In genomic region chr9:93450817-93451761, GRCh38 we compare ENCODE assay signal across 8 cellular contexts. TPM values are rescaled to one million over a fixed set of nuclear protein-coding genes. Genes with fewer than 3 reads are reported as not detected.
DNase-seq lines count a peak whose midpoint lies in the region; ATAC-seq and TF ChIP-seq lines count a peak whose summit lies in the region.

TSS of gene FAM120A (plus strand) at chr9:93451685. CDS start at chr9:93451916, 231 bp downstream.

- H3K4me3 ChIP-seq in HFF-Myc (replicated peaks; ENCODE audit: low read depth, low read length) (peak within 1 kb of the TSS; percentile 89), heart right ventricle (peak within 1 kb of the TSS; percentile 80 to 99 (median 94)), upper lobe of right lung (peak within 1 kb of the TSS; percentile 93)

- TF ChIP-seq CTCF in GM10248 (IDR thresholded peaks at IDR 0.05; ENCODE audit: control extremely low read depth, extremely low read depth, low read depth, missing control alignments) (no peak), HFF-Myc (IDR thresholded peaks at IDR 0.05; ENCODE audit: low read depth, low read length, missing control alignments) (no peak), heart right ventricle (IDR thresholded peaks at IDR 0.05) (no peak), upper lobe of right lung (IDR thresholded peaks at IDR 0.05) (no peak)

- peaks cover 0 to 41% (median 20%) of the 10 kb centered on the region in 9 donors for H3K36me3 ChIP-seq in heart right ventricle
- peaks cover 38% of the 10 kb centered on the region for H3K36me3 ChIP-seq in upper lobe of right lung

- CTCF ChIA-PET in GM10248 (lab: Yijun Ruan, JAX), result interaction anchor here (1.1 kb wide), 1 partner anchor 13 kb away, joined by 3 read pairs; no protein-coding TSS in a partner anchor

- POLR2A ChIA-PET in GM10248 (lab: Yijun Ruan, JAX), result interaction anchor here (0.6 kb wide), 1 partner anchor 11 kb away, joined by 4 read pairs; no protein-coding TSS in a partner anchor

- H3K9me3 ChIP-seq in heart right ventricle (no peaks in the 10 kb centered on the region), upper lobe of right lung (no peaks in the 10 kb centered on the region)

- H3K27me3 ChIP-seq in heart right ventricle (no peaks in the 10 kb centered on the region), upper lobe of right lung (no peaks in the 10 kb centered on the region)

- ATAC-seq in heart right ventricle, result peak; percentile 48 to 88 (median 76)
- peak; percentile 90 for ATAC-seq in upper lobe of right lung

- WGBS in heart right ventricle, 2 donors, result 0% methylated on average over 55 to 97 of the region's 97 CpGs

- H3K4me1 ChIP-seq in heart right ventricle (peaks cover 4 to 49% (median 42%) of the 10 kb centered on the region in 9 donors), upper lobe of right lung (peaks cover 42% of the 10 kb centered on the region)

- DNase-seq in GM10248 (ENCODE audit: extremely low spot score) (peak; percentile 90), HFF-Myc (ENCODE audit: extremely low read depth, low read depth) (no peak), NAMALWA (ENCODE audit: low spot score) (peak; percentile 74), amniotic epithelial cell (ENCODE audit: low read depth) (peak; percentile 61), heart right ventricle (peak; percentile 68 to 78), posterior vena cava (ENCODE audit: low spot score) (peak; percentile 92), upper lobe of right lung (peak; percentile 91)

- intact Hi-C loops in T-helper 1 cell treated with Interleukin-12 subunit alpha and Interleukin-12 subunit beta and Interleukin-4 antibody, amounts not matched to agents 30 ng/mL and 1 ng/mL, for 36 hours (cut with micrococcal nuclease), result loop anchor here (1.0 to 10.0 kb wide), 9 partner anchors 294 to 1276 kb away; partner anchors contain the start of genes AOPEP, NINJ1, ZNF169 and ZNF484
- intact Hi-C loops in heart right ventricle (cut with DNase I), result loop anchor here in 8 of 10 donors (5.0 to 10.0 kb wide), 9 partner anchors 51 to 354 kb away; partner anchors contain the start of genes NINJ1 (in 2 of the 8) and CARD19 (in 1 of the 8)
- intact Hi-C loops in posterior vena cava (cut with DNase I), result loop anchor here in 1 of 2 donors (5.0 to 10.0 kb wide), 2 partner anchors 116 to 356 kb away; partner anchors contain the start of gene CARD19
- intact Hi-C loops in upper lobe of right lung (cut with DNase I), result no loop called here

- H3K27ac ChIP-seq in heart right ventricle (peak within 1 kb of the TSS; percentile 91 to 99 (median 98)), upper lobe of right lung (peak within 1 kb of the TSS; percentile 97)

RNA-seq across cellular contexts. Expression of gene FAM120A, which starts in this region (rescaled TPM):
- total RNA-seq in T-helper 1 cell treated with Interleukin-12 subunit alpha and Interleukin-12 subunit beta and Interleukin-4 antibody, amounts not matched to agents 30 ng/mL and 1 ng/mL, for 36 hours, result 143 and 149 TPM in 2 replicates
- total RNA-seq in heart right ventricle (100 to 1,000 TPM in 7 of 10 donors, 10 to 100 TPM in 3; 90.6 to 126 (median 106) TPM), posterior vena cava (10 to 100 TPM; 94.8 TPM), upper lobe of right lung (109 TPM)
- polyA plus RNA-seq in heart right ventricle, result 10 to 100 TPM; 42.2 to 47.7 TPM
